22 cellular contexts compared by ENCODE assay signal in genomic region chr20:48468571-48468970, GRCh38.
A peak's percentile ranks its signal among the peaks of the same experiment; 100 is the strongest.
DNase-seq lines count a peak whose midpoint lies in the region; ATAC-seq, FAIRE-seq and TF ChIP-seq lines count a peak whose summit lies in the region.
"Had no signal": no experiment of that assay in that cellular context is flagged by ENCODE, and none has a peak within 500 bp of the region (broad histone marks: within the 10 kb centered on the region; RNA-seq: fewer than 3 reads in every experiment).

No MANE protein-coding gene starts in this region.

- H3K27me3 Mint-ChIP-seq in activated CD4-positive, alpha-beta T cell treated with anti-CD3 and anti-CD28 coated beads, Interleukin-2, amount 10 ng/mL, durations not matched to agents 7 days and 5 days, result no peaks in the 10 kb centered on the region

- H3K9ac ChIP-seq in HepG2 (ENCODE audit: insufficient read depth, low read depth, low read length) (no peak overlapping the region), trophoblast cell (ENCODE audit: low read length) (no peak overlapping the region)
- H3K9ac ChIP-seq: BLaER1, GM23248 had no signal

- in situ Hi-C loops in HepG2 (cut with HindIII; ENCODE audit: extremely low pct_ligation_motif_present, low pct_unique_long_range_greater_than_20kb), result no loop called here

- H3K14ac ChIP-seq in trophoblast cell (ENCODE audit: low read length), result no peak overlapping the region

- no peak for TF ChIP-seq CTCF in HepG2 (CRISPR knock-in tag; IDR thresholded peaks at IDR 0.05)
- TF ChIP-seq CTCF in right lobe of liver (IDR thresholded peaks at IDR 0.05), result no peak

- no peak overlapping the region for H2AK5ac ChIP-seq in trophoblast cell (ENCODE audit: low read length)

- H4K20me1 ChIP-seq in HepG2 (ENCODE audit: insufficient read depth, low read length), result no peaks in the 10 kb centered on the region
- H4K20me1 ChIP-seq: BLaER1 had no signal

- no peak overlapping the region for H3K4me3 Mint-ChIP-seq in activated CD4-positive, alpha-beta T cell treated with anti-CD3 and anti-CD28 coated beads, Interleukin-2, amount 10 ng/mL, durations not matched to agents 7 days and 5 days
- H3K4me3 Mint-ChIP-seq: B cell; CD4-positive, CD25-positive, alpha-beta regulatory T cell; CD8-positive, alpha-beta T cell; H9 had no signal

- no peak for ATAC-seq in HepG2
- no peak for ATAC-seq in right lobe of liver
- ATAC-seq in HG02798 (IDR thresholded peaks at IDR 0.05; ENCODE audit: poor library complexity, unreplicated experiment), result no peak
- ATAC-seq: CD8-positive, alpha-beta T cell; HCT116 had no signal

- H3K4me2 ChIP-seq in HepG2 (ENCODE audit: low read depth, low read length), result no peak overlapping the region
- H3K4me2 ChIP-seq in trophoblast cell (ENCODE audit: low read length), result no peak overlapping the region

- H2BK12ac ChIP-seq in trophoblast cell (ENCODE audit: low read length), result no peak overlapping the region

- FAIRE-seq in HepG2 (lab: Jason Lieb, UNC) (no peak), urothelium cell line (lab: Jason Lieb, UNC) (peak; percentile 50)
- FAIRE-seq: A204.1, G401.6, GM12892, GM19239 had no signal

- H3K23ac ChIP-seq in trophoblast cell (ENCODE audit: low read length), result no peak overlapping the region

- H3K18ac ChIP-seq in trophoblast cell (ENCODE audit: low read length), result no peak overlapping the region

- no peak for DNase-seq in HepG2 (ENCODE audit: low spot score)
- no peak for DNase-seq in right lobe of liver
- DNase-seq in trophoblast cell, result no peak
- no peak for DNase-seq in urothelium cell line (ENCODE audit: low spot score)
- DNase-seq in activated CD4-positive, alpha-beta T cell treated with anti-CD3 and anti-CD28 coated beads, Interleukin-2, amount 10 ng/mL, durations not matched to agents 7 days and 5 days, result no peak
- DNase-seq: Caco-2; CD4-positive, CD25-positive, alpha-beta regulatory T cell; CD8-positive, alpha-beta T cell; DMS153; DND-41; GM23248; H9 had no signal

- no peak overlapping the region for H2BK120ac ChIP-seq in trophoblast cell (ENCODE audit: insufficient read depth, low read length, poor library complexity)

- no peaks in the 10 kb centered on the region for H3K79me1 ChIP-seq in trophoblast cell (ENCODE audit: low read length)

- no peaks in the 10 kb centered on the region for H3K9me3 Mint-ChIP-seq in activated CD4-positive, alpha-beta T cell treated with anti-CD3 and anti-CD28 coated beads, Interleukin-2, amount 10 ng/mL, durations not matched to agents 7 days and 5 days
- H3K9me3 Mint-ChIP-seq: CD4-positive, CD25-positive, alpha-beta regulatory T cell; CD8-positive, alpha-beta T cell had no signal

- no peak overlapping the region for H4K91ac ChIP-seq in trophoblast cell (ENCODE audit: low read depth, low read length)

- TF ChIP-seq RAD21 in HepG2 (CRISPR knock-in tag; IDR thresholded peaks at IDR 0.05), result no peak

- H3K79me2 ChIP-seq in HepG2 (ENCODE audit: insufficient read depth, low read length), result no peaks in the 10 kb centered on the region
- H3K79me2 ChIP-seq in trophoblast cell (ENCODE audit: control insufficient read depth, insufficient read depth, low read length, poor library complexity), result no peaks in the 10 kb centered on the region

- no peak overlapping the region for H3K27ac Mint-ChIP-seq in activated CD4-positive, alpha-beta T cell treated with anti-CD3 and anti-CD28 coated beads, Interleukin-2, amount 10 ng/mL, durations not matched to agents 7 days and 5 days
- H3K27ac Mint-ChIP-seq: CD4-positive, CD25-positive, alpha-beta regulatory T cell; CD8-positive, alpha-beta T cell; H9 had no signal

- intact Hi-C loops in HepG2 (cut with micrococcal nuclease; ENCODE audit: unreplicated experiment) (no loop called here), right lobe of liver (cut with DNase I) (no loop called here)

- no peak overlapping the region for H4K8ac ChIP-seq in trophoblast cell (ENCODE audit: low read depth, low read length)

- H3K27ac ChIP-seq in HepG2 (ENCODE audit: extremely low read length, insufficient read depth, low read length) (no peak overlapping the region), right lobe of liver (no peak overlapping the region), trophoblast cell (ENCODE audit: low read depth, low read length) (no peak overlapping the region)
- H3K27ac ChIP-seq: 22Rv1, BLaER1, C4-2B, GM23248 had no signal

- H2AFZ ChIP-seq in HepG2 (ENCODE audit: low read length) (no peak overlapping the region), trophoblast cell (ENCODE audit: insufficient read depth, low read length, poor library complexity) (no peak overlapping the region)
- H2AFZ ChIP-seq: GM23248 had no signal

- CTCF ChIA-PET in HepG2 (lab: Yijun Ruan, JAX; ENCODE audit: low intra/inter-chr PET ratio, low total read pairs), result no interaction called here
- CTCF ChIA-PET in activated CD4-positive, alpha-beta T cell treated with anti-CD3 and anti-CD28 coated beads, Interleukin-2, amount 10 ng/mL, durations not matched to agents 7 days and 5 days (lab: Charles Lee), result interaction anchor here (0.5 kb wide), 1 partner anchor 328 kb away, joined by 3 read pairs; no protein-coding TSS in a partner anchor

- H3K36me3 Mint-ChIP-seq in activated CD4-positive, alpha-beta T cell treated with anti-CD3 and anti-CD28 coated beads, Interleukin-2, amount 10 ng/mL, durations not matched to agents 7 days and 5 days (ENCODE audit: low read depth), result no peaks in the 10 kb centered on the region
- H3K36me3 Mint-ChIP-seq: CD4-positive, CD25-positive, alpha-beta regulatory T cell; CD8-positive, alpha-beta T cell had no signal

- BruUV-seq in HepG2 (replicated peaks; lab: Mats Ljungman, UMichigan), result no TSS peak

- TF ChIP-seq POLR2A in HepG2 (IDR thresholded peaks at IDR 0.05; ENCODE audit: insufficient read depth in 1 of 2, low read depth in 2 of 2, low read length in 2 of 2) (no peak), right lobe of liver (IDR thresholded peaks at IDR 0.05) (no peak)

- peaks cover 4% of the 10 kb centered on the region for H3K4me1 Mint-ChIP-seq in activated CD4-positive, alpha-beta T cell treated with anti-CD3 and anti-CD28 coated beads, Interleukin-2, amount 10 ng/mL, durations not matched to agents 7 days and 5 days

- no peak overlapping the region for H2BK5ac ChIP-seq in trophoblast cell (ENCODE audit: low read depth, low read length, poor library complexity)

- H3K36me3 ChIP-seq in HepG2 (replicated peaks in 1 of 2; ENCODE audit: control insufficient read depth in 1 of 2, insufficient read depth in 2 of 2, low read length in 2 of 2) (no peaks in the 10 kb centered on the region), right lobe of liver (no peaks in the 10 kb centered on the region), trophoblast cell (ENCODE audit: control insufficient read depth in 1 of 2, insufficient read depth in 2 of 2, low read length in 2 of 2) (no peaks in the 10 kb centered on the region)
- H3K36me3 ChIP-seq: BLaER1 had no signal

- H3K4me1 ChIP-seq in HepG2 (ENCODE audit: insufficient read depth, low read length), result no peaks in the 10 kb centered on the region
- H3K4me1 ChIP-seq in right lobe of liver, result no peaks in the 10 kb centered on the region
- peaks cover 0 to 8% of the 10 kb centered on the region in 2 experiments for H3K4me1 ChIP-seq in trophoblast cell (ENCODE audit: control insufficient read depth in 1 of 2, insufficient read depth in 2 of 2, low read length in 2 of 2)
- H3K4me1 ChIP-seq: Caco-2 had no signal

- H3K4me3 ChIP-seq in HepG2 (replicated peaks in 1 of 3; ENCODE audit: insufficient read depth in 1 of 3, low read depth in 2 of 3, low read length in 3 of 3) (no peak overlapping the region), right lobe of liver (no peak overlapping the region), trophoblast cell (ENCODE audit: low read depth, low read length) (peak overlapping the region; percentile 7)
- H3K4me3 ChIP-seq: BLaER1, GM23248 had no signal

- no peak overlapping the region for H4K12ac ChIP-seq in trophoblast cell (ENCODE audit: low read depth, low read length)

- H3K9me3 ChIP-seq in HepG2 (ENCODE audit: low read length) (no peaks in the 10 kb centered on the region), right lobe of liver (no peaks in the 10 kb centered on the region), trophoblast cell (ENCODE audit: insufficient read depth, low read depth, low read length) (peaks cover 5% of the 10 kb centered on the region)
- H3K9me3 ChIP-seq: BLaER1, Caco-2 had no signal

- POLR2A ChIA-PET in HepG2 (lab: Yijun Ruan, JAX), result no interaction called here
- POLR2A ChIA-PET in activated CD4-positive, alpha-beta T cell treated with anti-CD3 and anti-CD28 coated beads, Interleukin-2, amount 10 ng/mL, durations not matched to agents 7 days and 5 days (lab: Charles Lee), result no interaction called here

- no peak overlapping the region for H3K4ac ChIP-seq in trophoblast cell (ENCODE audit: low read depth, low read length)

- H3K27me3 ChIP-seq in HepG2 (ENCODE audit: control insufficient read depth in 1 of 2, insufficient read depth in 2 of 2, low read length in 2 of 2), result peaks cover 4 to 49% of the 10 kb centered on the region in 2 experiments; a peak in 3 of 5 replicates
- no peaks in the 10 kb centered on the region for H3K27me3 ChIP-seq in right lobe of liver
- H3K27me3 ChIP-seq in trophoblast cell (ENCODE audit: insufficient read depth, low read length), result no peaks in the 10 kb centered on the region
- H3K27me3 ChIP-seq: BLaER1 had no signal

- 13% methylated on average over 5 of the region's 5 CpGs for WGBS in HepG2 (ENCODE audit: low lambda C conversion rate)
- 86% methylated on average over 2 of the region's 5 CpGs for WGBS in right lobe of liver (ENCODE audit: insufficient coverage, low coverage, low lambda C conversion rate, missing lambda C conversion rate)
- WGBS in trophoblast cell (ENCODE audit: extremely low coverage, insufficient coverage, insufficient read length), result no CpG with 5 or more reads among the region's 5 CpGs

- TF ChIP-seq EP300 in HepG2 (IDR thresholded peaks at IDR 0.05; ENCODE audit: low read depth in 2 of 2, low read length in 2 of 2) (no peak), HepG2 (CRISPR knock-in tag; IDR thresholded peaks at IDR 0.05; ENCODE audit: borderline replicate concordance) (no peak)

TF ChIP-seq in HepG2, 621 proteins besides CTCF, POLR2A, EP300 and RAD21:
- TF ChIP-seq ZFX (CRISPR knock-in tag; IDR thresholded peaks at IDR 0.05; ENCODE audit: low read depth) (0 out of 2 replicates have a peak, but pooled peaks have one; percentile 6), SP2 (CRISPR knock-in tag; IDR thresholded peaks at IDR 0.05) (no peak)
